Comparison of ENCODE assay signal across 13 cellular contexts in the genomic region with DNA sequence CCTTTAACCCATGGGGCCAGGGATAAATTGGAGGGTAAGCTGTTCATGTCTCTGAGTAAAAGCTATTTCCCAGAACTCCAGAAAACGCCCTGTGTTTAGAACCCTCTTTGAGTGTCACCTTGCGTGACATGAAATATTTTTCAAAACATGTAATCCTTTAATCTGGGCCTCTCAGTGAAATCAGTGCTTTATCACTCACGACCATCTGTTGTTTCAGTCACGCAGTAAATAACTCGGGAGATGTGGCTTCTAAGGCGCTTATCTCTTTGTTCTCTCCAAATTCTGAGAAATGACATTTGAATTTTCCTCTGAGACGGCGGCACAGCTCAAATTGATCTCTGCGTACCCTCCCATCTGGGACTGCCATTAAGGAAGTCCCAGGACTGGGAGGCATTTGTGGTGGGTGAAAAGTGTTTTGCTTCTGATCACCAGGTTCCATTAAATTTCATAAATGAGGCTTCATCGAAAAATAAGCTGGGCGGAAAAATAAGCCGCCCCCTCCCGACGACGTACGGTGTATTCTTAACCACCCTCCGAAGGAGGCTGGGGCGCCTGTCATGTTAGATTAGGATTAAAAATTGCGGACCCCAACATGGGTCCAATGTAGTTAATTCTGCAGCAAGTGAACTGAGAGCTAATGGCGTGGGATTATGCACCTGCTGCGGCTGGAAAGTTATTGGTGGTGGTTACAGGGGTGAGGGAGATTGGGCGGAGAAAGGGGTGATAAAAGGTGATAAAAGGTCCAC. TPM values are rescaled to one million over a fixed set of nuclear protein-coding genes. Genes with fewer than 3 reads are reported as not detected.
"Had no signal": no experiment of that assay in that cellular context is flagged by ENCODE, and none has a peak within 500 bp of the region (broad histone marks: within the 10 kb centered on the region; RNA-seq: fewer than 3 reads in every experiment).

No MANE protein-coding gene starts in this region.

- H3K36me3 ChIP-seq: adrenal gland, right lobe of liver, spleen, thoracic aorta had no signal

- ATAC-seq: activated CD4-positive, alpha-beta T cell treated with anti-CD3 and anti-CD28 coated beads for 36 hours; T-cell had no signal

- H3K9me3 ChIP-seq: adrenal gland, psoas muscle, right lobe of liver, spleen, thoracic aorta had no signal

- H3K4me3 ChIP-seq: adrenal gland, psoas muscle, right lobe of liver, spleen, thoracic aorta had no signal

- H3K4me1 ChIP-seq: psoas muscle, right lobe of liver had no signal

- H3K27ac ChIP-seq: psoas muscle, right lobe of liver, spleen, thoracic aorta had no signal

- FAIRE-seq: endothelial cell of umbilical vein had no signal

- H3K27me3 ChIP-seq: right lobe of liver had no signal

- DNase-seq: activated CD8-positive, alpha-beta memory T cell treated with anti-CD3 and anti-CD28 coated beads, Interleukin-2, amount 10 ng/mL, durations not matched to agents 7 days and 5 days; activated T-cell treated with anti-CD3 and anti-CD28 coated beads, Interleukin-2, amount 50 U/mL, for 1 hour; kidney glomerular epithelial cell; T-cell; T-helper 9 cell had no signal

RNA-seq across cellular contexts. Expression of gene WFDC1, which starts 12.7 kb away (rescaled TPM):
- total RNA-seq: activated CD4-positive, alpha-beta memory T cell treated with anti-CD3 and anti-CD28 coated beads for 36 hours; activated CD4-positive, alpha-beta T cell treated with anti-CD3 and anti-CD28 coated beads for 36 hours; activated CD8-positive, alpha-beta memory T cell treated with anti-CD3 and anti-CD28 coated beads, Interleukin-2, amount 10 ng/mL, durations not matched to agents 7 days and 5 days; endothelial cell of umbilical vein; T-cell had no signal
- polyA plus RNA-seq: endothelial cell of umbilical vein had no signal
